In the genomic region with DNA sequence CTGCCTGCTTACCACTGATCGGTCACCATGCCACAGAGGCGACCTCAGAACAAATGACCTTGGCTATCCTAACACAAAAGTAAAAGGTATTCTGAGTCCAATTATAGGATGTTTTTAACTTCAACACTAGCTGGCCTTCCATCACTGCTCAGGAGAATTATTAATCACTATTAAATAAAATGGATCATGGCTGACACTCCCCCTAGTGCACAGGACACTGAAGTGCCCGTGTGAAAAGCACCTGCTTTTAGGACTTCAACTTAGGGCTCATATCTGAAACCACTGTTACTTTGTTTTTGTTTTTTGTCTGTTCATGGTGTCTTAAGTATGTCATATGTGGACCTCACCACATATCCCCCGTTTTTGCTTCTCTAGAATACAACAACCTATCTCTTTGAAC, we compare ENCODE assay signal across 13 cellular contexts. TPM values are rescaled to one million over a fixed set of nuclear protein-coding genes. Genes with fewer than 3 reads are reported as not detected.
DNase-seq lines count a peak whose midpoint lies in the region; ATAC-seq and TF ChIP-seq lines count a peak whose summit lies in the region.
"Had no signal": no experiment of that assay in that cellular context is flagged by ENCODE, and none has a peak within 500 bp of the region (broad histone marks: within the 10 kb centered on the region; RNA-seq: fewer than 3 reads in every experiment).

No MANE protein-coding gene starts in this region.

- H2AFZ ChIP-seq in hepatocyte = no peak overlapping the region

- DNase-seq in AG04450 (ENCODE audit: low read depth, low spot score) (no peak), RWPE1 (ENCODE audit: low spot score) (peak; percentile 8), hepatocyte (ENCODE audit: low spot score) (no peak), cerebellar cortex (ENCODE audit: low spot score) (no peak)
- DNase-seq: activated CD4-positive, alpha-beta T cell treated with anti-CD3 and anti-CD28 coated beads for 1 hour; cortex of kidney; DMS79 treated with DMSO at 0.1 percent for 48 hours; HCEC 1CT; NCI-H2081 treated with DMSO at 0.1 percent for 48 hours had no signal

- TF ChIP-seq CTCF in AG04450 (IDR thresholded peaks at IDR 0.05; ENCODE audit: low read depth, low read length) (peak; percentile 58), RWPE1 (conservative IDR thresholded peaks at IDR 0.05; ENCODE audit: low read depth) (peak; percentile 41), hepatocyte (IDR thresholded peaks at IDR 0.05; ENCODE audit: poor library complexity) (peak; percentile 42)

- peaks cover 15% of the 10 kb centered on the region for H3K4me1 ChIP-seq in hepatocyte (ENCODE audit: insufficient read depth)

- no peaks in the 10 kb centered on the region for H3K36me3 ChIP-seq in hepatocyte (replicated peaks; ENCODE audit: insufficient read depth, low read depth)

- peak overlapping the region; percentile 61 for H3K4me2 ChIP-seq in hepatocyte

- peaks cover 71% of the 10 kb centered on the region for H3K79me2 ChIP-seq in hepatocyte

- H4K20me1 ChIP-seq in hepatocyte (ENCODE audit: insufficient read depth, poor library complexity, severe bottlenecking) = peaks cover 13% of the 10 kb centered on the region

- H3K9me3 ChIP-seq in AG04450 (ENCODE audit: control insufficient read depth, insufficient read depth, low read length) (no peaks in the 10 kb centered on the region), hepatocyte (ENCODE audit: low read depth) (no peaks in the 10 kb centered on the region)

- CTCF ChIA-PET in AG04450 (lab: Charles Lee) = interaction anchor here (0.8 to 5.5 kb wide), 8 partner anchors 8 to 65 kb away, joined by 3 to 46 read pairs (median 3); no protein-coding TSS in a partner anchor
- CTCF ChIA-PET in RWPE1 (lab: Yijun Ruan, JAX) = interaction anchor here (0.7 kb wide), 1 partner anchor 168 kb away, joined by 3 read pairs; no protein-coding TSS in a partner anchor

- H3K27me3 ChIP-seq in AG04450 (ENCODE audit: control insufficient read depth, insufficient read depth, low read length) = no peaks in the 10 kb centered on the region
- no peaks in the 10 kb centered on the region for H3K27me3 ChIP-seq in hepatocyte

- no peak overlapping the region for H3K27ac ChIP-seq in AG04450 (ENCODE audit: low read depth, low read length)
- H3K27ac ChIP-seq in RWPE1 = no peak overlapping the region
- H3K27ac ChIP-seq in hepatocyte = no peak overlapping the region

- POLR2A ChIA-PET in AG04450 (lab: Yijun Ruan, JAX) (interaction anchor here (0.7 kb wide), 1 partner anchor 512 kb away, joined by 6 read pairs; no protein-coding TSS in a partner anchor), RWPE1 (lab: Yijun Ruan, JAX; ENCODE audit: low non-redundant PET) (no interaction called here)

- 70% methylated on average over 4 of the region's 4 CpGs for WGBS in hepatocyte (ENCODE audit: low lambda C conversion rate, missing lambda C conversion rate)

- H3K4me3 ChIP-seq in AG04450 (ENCODE audit: low read depth, low read length) (no peak overlapping the region), hepatocyte (no peak overlapping the region)

- H3K9me2 ChIP-seq in hepatocyte (replicated peaks; ENCODE audit: insufficient read depth) = no peaks in the 10 kb centered on the region

- ATAC-seq in GM18517 (IDR thresholded peaks at IDR 0.05; ENCODE audit: unreplicated experiment) (peak; percentile 48), GM19395 (IDR thresholded peaks at IDR 0.05; ENCODE audit: unreplicated experiment) (no peak), HG03039 (IDR thresholded peaks at IDR 0.05; ENCODE audit: unreplicated experiment) (no peak), GM21723 (IDR thresholded peaks at IDR 0.05; ENCODE audit: unreplicated experiment) (no peak)

RNA-seq across cellular contexts. Expression of gene STX18, which starts 33.9 kb away (rescaled TPM):
- polyA plus RNA-seq in AG04450 (2011; rRNA removed) = 23.9 and 27.0 TPM in 2 replicates
- 19.6 and 24.4 TPM in 2 replicates for polyA minus RNA-seq in AG04450 (2011; rRNA and poly(A)+ RNA removed)
- 40.4 and 54.3 TPM in 2 replicates for total RNA-seq in hepatocyte
- polyA plus RNA-seq in hepatocyte = 32.1 and 35.2 TPM in 2 replicates
